20 cellular contexts compared by ENCODE assay signal in the genomic region with DNA sequence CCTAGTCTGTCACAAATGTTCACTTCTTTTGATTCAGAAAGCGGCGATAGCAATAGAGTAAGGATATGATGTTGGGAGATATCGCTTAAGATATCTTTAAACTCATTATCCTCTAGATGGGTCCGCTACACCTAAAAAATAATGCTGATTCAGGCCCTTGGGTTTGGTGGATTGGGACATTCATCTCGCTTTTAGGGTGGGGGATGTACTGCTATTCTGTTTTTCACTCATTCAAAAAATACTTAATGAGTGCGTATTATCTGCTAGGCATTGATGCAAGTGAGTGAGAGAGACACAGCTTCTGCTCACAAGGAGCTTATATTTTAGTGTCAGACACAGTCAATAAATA.
A peak's percentile ranks its signal among the peaks of the same experiment; 100 is the strongest.
DNase-seq lines count a peak whose midpoint lies in the region; ATAC-seq and TF ChIP-seq lines count a peak whose summit lies in the region.
"Had no signal": no experiment of that assay in that cellular context is flagged by ENCODE, and none has a peak within 500 bp of the region (broad histone marks: within the 10 kb centered on the region; RNA-seq: fewer than 3 reads in every experiment).

No MANE protein-coding gene starts in this region.

- no peaks in the 10 kb centered on the region for H3K27me3 ChIP-seq in CD4-positive, alpha-beta memory T cell (ENCODE audit: insufficient read depth, low read length)
- no peaks in the 10 kb centered on the region for H3K27me3 ChIP-seq in esophagus muscularis mucosa
- no peaks in the 10 kb centered on the region for H3K27me3 ChIP-seq in GM23338 (ENCODE audit: insufficient read depth)
- H3K27me3 ChIP-seq: cardiac muscle cell, heart right ventricle, sigmoid colon, SJCRH30, uterus had no signal

- no peak for DNase-seq in activated T-cell treated with anti-CD3 and anti-CD28 coated beads, Interleukin-2, amount 50 U/mL, for 24 hours
- no peak for DNase-seq in activated T-cell treated with anti-CD3 and anti-CD28 coated beads, Interleukin-2, amount 50 U/mL, for 48 hours
- no peak for DNase-seq in CD4-positive, alpha-beta memory T cell
- no peak for DNase-seq in activated CD4-positive, alpha-beta memory T cell treated with anti-CD3 and anti-CD28 coated beads, Interleukin-2, amount 10 ng/mL, durations not matched to agents 7 days and 5 days
- no peak for DNase-seq in endothelial cell (ENCODE audit: low spot score)
- no peak for DNase-seq in esophagus muscularis mucosa (ENCODE audit: extremely low spot score)
- DNase-seq in erythroblast (lab: John Stamatoyannopoulos, UW): no peak
- no peak for DNase-seq in GM23338 (ENCODE audit: low spot score)
- DNase-seq: ACHN, DMS53, heart right ventricle, NCI-H1436 treated with DMSO at 0.1 percent for 48 hours, NCI-H510A, sigmoid colon, SJCRH30, uterus had no signal

- POLR2A ChIA-PET in CD4-positive, alpha-beta memory T cell (lab: Charles Lee; ENCODE audit: partially characterized antibody): interaction anchor here (0.6 to 3.5 kb wide), 13 partner anchors 9 to 219 kb away, joined by 3 to 14 read pairs (median 3); no protein-coding TSS in a partner anchor
- POLR2A ChIA-PET in activated CD4-positive, alpha-beta memory T cell treated with anti-CD3 and anti-CD28 coated beads, Interleukin-2, amount 10 ng/mL, durations not matched to agents 7 days and 5 days (lab: Charles Lee): interaction anchor here (1.0 to 2.4 kb wide), 13 partner anchors 9 to 426 kb away, joined by 3 to 7 read pairs (median 5); a partner anchor contains a TSS

- TF ChIP-seq POLR2A in esophagus muscularis mucosa (IDR thresholded peaks at IDR 0.05; ENCODE audit: low read depth): no peak
- TF ChIP-seq POLR2A in erythroblast (IDR thresholded peaks at IDR 0.05; ENCODE audit: low read length): no peak

- H3K4me3 Mint-ChIP-seq in activated T-cell treated with anti-CD3 and anti-CD28 coated beads, Interleukin-2, amount 50 U/mL, for 24 hours: no peak overlapping the region
- peak overlapping the region in 7 of 8 donors; percentile 56 to 86 (median 72) for H3K4me3 Mint-ChIP-seq in CD4-positive, alpha-beta memory T cell
- H3K4me3 Mint-ChIP-seq in activated CD4-positive, alpha-beta memory T cell treated with anti-CD3 and anti-CD28 coated beads, Interleukin-2, amount 10 ng/mL, durations not matched to agents 7 days and 5 days: no peak overlapping the region
- H3K4me3 Mint-ChIP-seq in endothelial cell (ENCODE audit: unreplicated experiment) (no peak overlapping the region), GM23338 (no peak overlapping the region)

- TF ChIP-seq EP300 in esophagus muscularis mucosa (IDR thresholded peaks at IDR 0.05): no peak

- H3K9me3 ChIP-seq in CD4-positive, alpha-beta memory T cell (ENCODE audit: control insufficient read depth in 1 of 2, low read length in 2 of 2): no peaks in the 10 kb centered on the region
- H3K9me3 ChIP-seq in esophagus muscularis mucosa: no peaks in the 10 kb centered on the region
- H3K9me3 ChIP-seq: HAP-1, heart right ventricle, sigmoid colon, SJCRH30, uterus had no signal

- no peak overlapping the region for H3K4me3 ChIP-seq in CD4-positive, alpha-beta memory T cell (ENCODE audit: low read length in 2 of 2)
- no peak overlapping the region for H3K4me3 ChIP-seq in esophagus muscularis mucosa
- H3K4me3 ChIP-seq in GM23338: no peak overlapping the region
- H3K4me3 ChIP-seq: cardiac muscle cell, HAP-1, heart right ventricle, sigmoid colon, SJCRH30, uterus had no signal

- H2AFZ ChIP-seq in GM23338: no peak overlapping the region

- H3K4me1 ChIP-seq in CD4-positive, alpha-beta memory T cell (ENCODE audit: insufficient read depth, low read length): peaks cover 46% of the 10 kb centered on the region
- no peaks in the 10 kb centered on the region for H3K4me1 ChIP-seq in esophagus muscularis mucosa
- no peaks in the 10 kb centered on the region for H3K4me1 ChIP-seq in GM23338 (ENCODE audit: insufficient read depth)
- H3K4me1 ChIP-seq: HAP-1, SJCRH30, uterus had no signal

- H3F3A ChIP-seq in GM23338 (replicated peaks; ENCODE audit: low read depth): no peaks in the 10 kb centered on the region

- CTCF ChIA-PET in CD4-positive, alpha-beta memory T cell (lab: Charles Lee; ENCODE audit: partially characterized antibody): interaction anchor here (0.8 to 1.5 kb wide), 4 partner anchors 12 to 435 kb away, joined by 3 to 4 read pairs (median 3); no protein-coding TSS in a partner anchor
- CTCF ChIA-PET in activated CD4-positive, alpha-beta memory T cell treated with anti-CD3 and anti-CD28 coated beads, Interleukin-2, amount 10 ng/mL, durations not matched to agents 7 days and 5 days (lab: Charles Lee): interaction anchor here (0.7 to 2.2 kb wide), 4 partner anchors 52 to 866 kb away, joined by 3 to 7 read pairs (median 3); no protein-coding TSS in a partner anchor

- H3K4me1 Mint-ChIP-seq in activated T-cell treated with anti-CD3 and anti-CD28 coated beads, Interleukin-2, amount 50 U/mL, for 24 hours (ENCODE audit: low read depth): peaks cover 58% of the 10 kb centered on the region
- peaks cover 42 to 66% (median 55%) of the 10 kb centered on the region in 4 donors for H3K4me1 Mint-ChIP-seq in CD4-positive, alpha-beta memory T cell
- H3K4me1 Mint-ChIP-seq in activated CD4-positive, alpha-beta memory T cell treated with anti-CD3 and anti-CD28 coated beads, Interleukin-2, amount 10 ng/mL, durations not matched to agents 7 days and 5 days: peaks cover 55% of the 10 kb centered on the region
- H3K4me1 Mint-ChIP-seq in endothelial cell (ENCODE audit: unreplicated experiment) (peaks cover 49% of the 10 kb centered on the region), GM23338 (peaks cover 6% of the 10 kb centered on the region; the same call in 2 of the 3 replicates)

- H3K36me3 Mint-ChIP-seq in activated T-cell treated with anti-CD3 and anti-CD28 coated beads, Interleukin-2, amount 50 U/mL, for 24 hours (ENCODE audit: low read depth): peaks cover 90% of the 10 kb centered on the region
- peaks cover 15 to 29% of the 10 kb centered on the region in 2 donors for H3K36me3 Mint-ChIP-seq in CD4-positive, alpha-beta memory T cell
- peaks cover 70% of the 10 kb centered on the region for H3K36me3 Mint-ChIP-seq in activated CD4-positive, alpha-beta memory T cell treated with anti-CD3 and anti-CD28 coated beads, Interleukin-2, amount 10 ng/mL, durations not matched to agents 7 days and 5 days (ENCODE audit: low read depth)
- H3K36me3 Mint-ChIP-seq in endothelial cell (ENCODE audit: low read depth, unreplicated experiment) (no peaks in the 10 kb centered on the region), GM23338 (ENCODE audit: low read depth) (no peaks in the 10 kb centered on the region)
- H3K36me3 Mint-ChIP-seq: naive B cell had no signal

- WGBS in esophagus muscularis mucosa: 95% methylated on average over 6 of the region's 6 CpGs

- peak overlapping the region; percentile 66 for H3K27ac Mint-ChIP-seq in activated T-cell treated with anti-CD3 and anti-CD28 coated beads, Interleukin-2, amount 50 U/mL, for 24 hours
- H3K27ac Mint-ChIP-seq in CD4-positive, alpha-beta memory T cell: peak overlapping the region; percentile 72 to 93 (median 86)
- peak overlapping the region; percentile 77 for H3K27ac Mint-ChIP-seq in activated CD4-positive, alpha-beta memory T cell treated with anti-CD3 and anti-CD28 coated beads, Interleukin-2, amount 10 ng/mL, durations not matched to agents 7 days and 5 days
- H3K27ac Mint-ChIP-seq in endothelial cell (ENCODE audit: unreplicated experiment): peak overlapping the region; percentile 96
- no peak overlapping the region for H3K27ac Mint-ChIP-seq in GM23338

- H3K27me3 Mint-ChIP-seq in activated T-cell treated with anti-CD3 and anti-CD28 coated beads, Interleukin-2, amount 50 U/mL, for 24 hours: no peaks in the 10 kb centered on the region
- H3K27me3 Mint-ChIP-seq in CD4-positive, alpha-beta memory T cell: no peaks in the 10 kb centered on the region
- no peaks in the 10 kb centered on the region for H3K27me3 Mint-ChIP-seq in activated CD4-positive, alpha-beta memory T cell treated with anti-CD3 and anti-CD28 coated beads, Interleukin-2, amount 10 ng/mL, durations not matched to agents 7 days and 5 days
- H3K27me3 Mint-ChIP-seq in endothelial cell (ENCODE audit: unreplicated experiment) (peaks cover 3% of the 10 kb centered on the region), GM23338 (ENCODE audit: insufficient read depth, low read depth, poor library complexity) (no peaks in the 10 kb centered on the region)
- H3K27me3 Mint-ChIP-seq: naive B cell had no signal

- no peak for ATAC-seq in GM23338

- no peak overlapping the region for H3K4me2 ChIP-seq in GM23338

- intact Hi-C loops in CD4-positive, alpha-beta memory T cell (cut with micrococcal nuclease): loop anchor here (2.0 kb wide), 1 partner anchor 91 kb away; no protein-coding TSS in a partner anchor
- intact Hi-C loops in esophagus muscularis mucosa (cut with DNase I): no loop called here

- TF ChIP-seq CTCF in endothelial cell (IDR thresholded peaks at IDR 0.05; ENCODE audit: unreplicated experiment) (no peak), esophagus muscularis mucosa (IDR thresholded peaks at IDR 0.05) (no peak), GM23338 (conservative IDR thresholded peaks at IDR 0.05; ENCODE audit: low read depth in 2 of 2) (no peak)

- no peaks in the 10 kb centered on the region for H3K9me3 Mint-ChIP-seq in activated T-cell treated with anti-CD3 and anti-CD28 coated beads, Interleukin-2, amount 50 U/mL, for 24 hours
- H3K9me3 Mint-ChIP-seq in CD4-positive, alpha-beta memory T cell: no peaks in the 10 kb centered on the region
- no peaks in the 10 kb centered on the region for H3K9me3 Mint-ChIP-seq in activated CD4-positive, alpha-beta memory T cell treated with anti-CD3 and anti-CD28 coated beads, Interleukin-2, amount 10 ng/mL, durations not matched to agents 7 days and 5 days
- H3K9me3 Mint-ChIP-seq in endothelial cell (ENCODE audit: unreplicated experiment): no peaks in the 10 kb centered on the region
- no peaks in the 10 kb centered on the region for H3K9me3 Mint-ChIP-seq in GM23338

- peaks cover 6% of the 10 kb centered on the region; the same call in 1 of the 2 replicates for H3K9me2 ChIP-seq in GM23338 (ENCODE audit: insufficient read depth)

- H3K36me3 ChIP-seq in CD4-positive, alpha-beta memory T cell (ENCODE audit: insufficient read depth, low read length): no peaks in the 10 kb centered on the region
- H3K36me3 ChIP-seq in esophagus muscularis mucosa: no peaks in the 10 kb centered on the region
- H3K36me3 ChIP-seq in GM23338 (ENCODE audit: insufficient read depth): no peaks in the 10 kb centered on the region
- H3K36me3 ChIP-seq: cardiac muscle cell, HAP-1, heart right ventricle, sigmoid colon, uterus had no signal

- no peaks in the 10 kb centered on the region for H3K79me2 ChIP-seq in GM23338 (replicated peaks; ENCODE audit: insufficient read depth)

- no peaks in the 10 kb centered on the region for H4K20me1 ChIP-seq in GM23338 (replicated peaks; ENCODE audit: insufficient read depth)

- peak overlapping the region; percentile 12 for H3K27ac ChIP-seq in CD4-positive, alpha-beta memory T cell (ENCODE audit: low read depth, low read length)
- H3K27ac ChIP-seq in esophagus muscularis mucosa (replicated peaks in 1 of 4): no peak overlapping the region
- H3K27ac ChIP-seq in GM23338 (ENCODE audit: low read depth): no peak overlapping the region
- H3K27ac ChIP-seq: cardiac muscle cell, sigmoid colon, SJCRH30, uterus, VCaP had no signal

Comparison
In these comparisons a context has a peak if more than half of its experiments do, and no peak if none do; other contexts are left out.
1. H3K4me3 Mint-ChIP-seq: peak in CD4-positive, alpha-beta memory T cell (7 of 8); none in activated T-cell treated with anti-CD3 and anti-CD28 coated beads, Interleukin-2, amount 50 U/mL, for 24 hours (single experiment), activated CD4-positive, alpha-beta memory T cell treated with anti-CD3 and anti-CD28 coated beads, Interleukin-2, amount 10 ng/mL, durations not matched to agents 7 days and 5 days (single experiment), endothelial cell (single experiment) and GM23338 (single experiment).